Comparison of ENCODE assay signal across 28 cellular contexts in the genomic region with DNA sequence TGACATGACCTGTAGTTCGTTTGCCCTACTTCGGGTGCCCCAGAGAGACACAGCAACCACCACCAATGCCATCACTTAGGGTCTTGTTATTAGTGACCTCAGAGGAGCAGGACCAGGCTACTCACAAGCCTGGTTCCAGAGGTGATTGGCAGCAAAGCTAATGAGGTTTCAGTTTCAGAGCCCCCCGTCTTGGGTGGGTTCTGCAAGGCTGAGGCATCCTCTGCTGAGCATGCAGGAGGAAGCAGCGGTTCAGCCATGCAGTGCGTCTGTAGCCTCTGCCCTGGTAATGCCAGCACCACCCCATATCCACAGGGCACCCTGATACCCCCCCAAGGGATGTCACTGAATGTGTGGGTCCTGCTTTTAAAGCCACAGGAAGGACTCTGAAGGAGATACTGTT. TPM values are rescaled to one million over a fixed set of nuclear protein-coding genes. Genes with fewer than 3 reads are reported as not detected.
"Had no signal": no experiment of that assay in that cellular context is flagged by ENCODE, and none has a peak within 500 bp of the region (broad histone marks: within the 10 kb centered on the region; RNA-seq: fewer than 3 reads in every experiment).

No MANE protein-coding gene starts in this region.

- DNase-seq: heart right ventricle; hippocampal formation; kidney; left colon; left ventricle myocardium inferior; naive thymus-derived CD8-positive, alpha-beta T cell; occipital lobe; ovary; right lobe of liver; stimulated activated CD4-positive, alpha-beta T cell treated with anti-CD3 and anti-CD28 coated beads, Interleukin-1b, Interleukin-23, amount 100 ng/mL, for 48 hours; stimulated activated CD4-positive, alpha-beta T cell treated with anti-CD3 and anti-CD28 coated beads, Interleukin-2, amount 100 ng/mL, for 48 hours; stimulated activated CD4-positive, alpha-beta T cell treated with anti-CD3 and anti-CD28 coated beads, Interleukin-4, amount 100 ng/mL, for 4 hours; stimulated activated CD8-positive, alpha-beta memory T cell treated with anti-CD3 and anti-CD28 coated beads, Interleukin-4, amount 100 ng/mL, for 48 hours; stimulated activated naive B cell treated with anti-CD40 and anti-IgM and Interleukin-4, amounts not matched to agents 10 μg/mL and 1 μg/mL and 100 μg/mL, for 72 hours; stimulated activated naive CD8-positive, alpha-beta T cell treated with anti-CD3 and anti-CD28 coated beads, Interleukin-15, Interleukin-2, amounts not matched to agents 100 U/mL and 50 U/mL, for 24 hours; stomach; testis; thyroid gland; trophoblast cell; upper lobe of right lung had no signal

- ATAC-seq: heart right ventricle; left colon; naive thymus-derived CD8-positive, alpha-beta T cell; right lobe of liver; stimulated activated naive B cell treated with anti-CD40 and anti-IgM and Interleukin-4, amounts not matched to agents 10 μg/mL and 1 μg/mL and 100 μg/mL, for 72 hours; stimulated activated naive CD8-positive, alpha-beta T cell treated with anti-CD3 and anti-CD28 coated beads, Interleukin-15, Interleukin-2, amounts not matched to agents 100 U/mL and 50 U/mL, for 24 hours had no signal

- H3K27ac ChIP-seq: heart right ventricle, left ventricle myocardium inferior, ovary, right atrium auricular region, right lobe of liver, stomach, testis, thyroid gland had no signal

- H3K9me3 Mint-ChIP-seq: memory B cell; naive thymus-derived CD8-positive, alpha-beta T cell; nephron; neural crest cell; stimulated activated naive B cell treated with anti-CD40 and anti-IgM and Interleukin-4, amounts not matched to agents 10 μg/mL and 1 μg/mL and 100 μg/mL, for 72 hours had no signal

- H3K4me3 Mint-ChIP-seq: memory B cell; naive thymus-derived CD8-positive, alpha-beta T cell; nephron; neural crest cell; stimulated activated naive B cell treated with anti-CD40 and anti-IgM and Interleukin-4, amounts not matched to agents 10 μg/mL and 1 μg/mL and 100 μg/mL, for 72 hours had no signal

- H3K4me1 Mint-ChIP-seq: memory B cell; naive thymus-derived CD8-positive, alpha-beta T cell; nephron; neural crest cell; stimulated activated naive B cell treated with anti-CD40 and anti-IgM and Interleukin-4, amounts not matched to agents 10 μg/mL and 1 μg/mL and 100 μg/mL, for 72 hours had no signal

- H3K36me3 ChIP-seq: heart right ventricle, left ventricle myocardium inferior, ovary, right atrium auricular region, right lobe of liver, stomach, thyroid gland, upper lobe of right lung had no signal

- H3K4me2 ChIP-seq: smooth muscle cell had no signal

- H3K9me3 ChIP-seq: left ventricle myocardium inferior, ovary, right atrium auricular region, right lobe of liver, stomach, testis, thyroid gland, upper lobe of right lung had no signal

- H3K36me3 Mint-ChIP-seq: memory B cell; naive thymus-derived CD8-positive, alpha-beta T cell; stimulated activated naive B cell treated with anti-CD40 and anti-IgM and Interleukin-4, amounts not matched to agents 10 μg/mL and 1 μg/mL and 100 μg/mL, for 72 hours had no signal

- FAIRE-seq: islet of Langerhans, kidney, urothelium cell line had no signal

- H3K27ac Mint-ChIP-seq: memory B cell; naive thymus-derived CD8-positive, alpha-beta T cell; nephron; progenitor cell of endocrine pancreas; stimulated activated naive B cell treated with anti-CD40 and anti-IgM and Interleukin-4, amounts not matched to agents 10 μg/mL and 1 μg/mL and 100 μg/mL, for 72 hours had no signal

- H3K4me3 ChIP-seq: heart right ventricle, left ventricle myocardium inferior, ovary, right atrium auricular region, right lobe of liver, smooth muscle cell, stomach, testis, thyroid gland, upper lobe of right lung had no signal

- H3K27me3 ChIP-seq: ovary, right atrium auricular region, right lobe of liver, stomach, testis, thyroid gland, upper lobe of right lung had no signal

- H3K4me1 ChIP-seq: heart right ventricle, left ventricle myocardium inferior, right atrium auricular region, right lobe of liver, stomach, testis had no signal

RNA-seq across cellular contexts. Expression of a gene that starts 39.0 kb away (rescaled TPM):
- total RNA-seq: progenitor cell of endocrine pancreas had no signal
